In the genomic region with DNA sequence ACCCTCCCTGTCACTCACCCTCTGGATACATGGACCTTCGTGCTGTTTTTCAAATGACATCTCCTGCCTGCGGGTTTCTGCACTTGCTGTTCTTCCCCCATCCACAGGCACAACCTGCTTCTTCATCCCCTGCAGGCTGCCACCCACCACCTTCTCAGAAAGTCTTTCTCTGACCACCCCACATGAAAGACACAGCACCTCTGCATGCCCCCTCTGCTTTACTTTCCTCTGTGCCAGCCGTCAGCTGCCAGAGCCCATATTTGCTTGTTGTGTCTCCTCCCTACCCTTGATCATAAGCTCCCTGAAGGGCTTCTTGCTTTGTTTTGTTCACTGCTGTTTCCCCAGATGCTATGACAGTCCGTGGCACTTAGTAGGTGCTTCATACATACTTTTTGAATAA, we compare ENCODE assay signal across 1 cellular context.
TF ChIP-seq lines count a peak whose summit lies in the region.

No MANE protein-coding gene starts in this region.

TF ChIP-seq in GM23338, 12 proteins besides CTCF, POLR2A, EP300 and RAD21 (continued from another document):
- TF ChIP-seq, protein P1, sequence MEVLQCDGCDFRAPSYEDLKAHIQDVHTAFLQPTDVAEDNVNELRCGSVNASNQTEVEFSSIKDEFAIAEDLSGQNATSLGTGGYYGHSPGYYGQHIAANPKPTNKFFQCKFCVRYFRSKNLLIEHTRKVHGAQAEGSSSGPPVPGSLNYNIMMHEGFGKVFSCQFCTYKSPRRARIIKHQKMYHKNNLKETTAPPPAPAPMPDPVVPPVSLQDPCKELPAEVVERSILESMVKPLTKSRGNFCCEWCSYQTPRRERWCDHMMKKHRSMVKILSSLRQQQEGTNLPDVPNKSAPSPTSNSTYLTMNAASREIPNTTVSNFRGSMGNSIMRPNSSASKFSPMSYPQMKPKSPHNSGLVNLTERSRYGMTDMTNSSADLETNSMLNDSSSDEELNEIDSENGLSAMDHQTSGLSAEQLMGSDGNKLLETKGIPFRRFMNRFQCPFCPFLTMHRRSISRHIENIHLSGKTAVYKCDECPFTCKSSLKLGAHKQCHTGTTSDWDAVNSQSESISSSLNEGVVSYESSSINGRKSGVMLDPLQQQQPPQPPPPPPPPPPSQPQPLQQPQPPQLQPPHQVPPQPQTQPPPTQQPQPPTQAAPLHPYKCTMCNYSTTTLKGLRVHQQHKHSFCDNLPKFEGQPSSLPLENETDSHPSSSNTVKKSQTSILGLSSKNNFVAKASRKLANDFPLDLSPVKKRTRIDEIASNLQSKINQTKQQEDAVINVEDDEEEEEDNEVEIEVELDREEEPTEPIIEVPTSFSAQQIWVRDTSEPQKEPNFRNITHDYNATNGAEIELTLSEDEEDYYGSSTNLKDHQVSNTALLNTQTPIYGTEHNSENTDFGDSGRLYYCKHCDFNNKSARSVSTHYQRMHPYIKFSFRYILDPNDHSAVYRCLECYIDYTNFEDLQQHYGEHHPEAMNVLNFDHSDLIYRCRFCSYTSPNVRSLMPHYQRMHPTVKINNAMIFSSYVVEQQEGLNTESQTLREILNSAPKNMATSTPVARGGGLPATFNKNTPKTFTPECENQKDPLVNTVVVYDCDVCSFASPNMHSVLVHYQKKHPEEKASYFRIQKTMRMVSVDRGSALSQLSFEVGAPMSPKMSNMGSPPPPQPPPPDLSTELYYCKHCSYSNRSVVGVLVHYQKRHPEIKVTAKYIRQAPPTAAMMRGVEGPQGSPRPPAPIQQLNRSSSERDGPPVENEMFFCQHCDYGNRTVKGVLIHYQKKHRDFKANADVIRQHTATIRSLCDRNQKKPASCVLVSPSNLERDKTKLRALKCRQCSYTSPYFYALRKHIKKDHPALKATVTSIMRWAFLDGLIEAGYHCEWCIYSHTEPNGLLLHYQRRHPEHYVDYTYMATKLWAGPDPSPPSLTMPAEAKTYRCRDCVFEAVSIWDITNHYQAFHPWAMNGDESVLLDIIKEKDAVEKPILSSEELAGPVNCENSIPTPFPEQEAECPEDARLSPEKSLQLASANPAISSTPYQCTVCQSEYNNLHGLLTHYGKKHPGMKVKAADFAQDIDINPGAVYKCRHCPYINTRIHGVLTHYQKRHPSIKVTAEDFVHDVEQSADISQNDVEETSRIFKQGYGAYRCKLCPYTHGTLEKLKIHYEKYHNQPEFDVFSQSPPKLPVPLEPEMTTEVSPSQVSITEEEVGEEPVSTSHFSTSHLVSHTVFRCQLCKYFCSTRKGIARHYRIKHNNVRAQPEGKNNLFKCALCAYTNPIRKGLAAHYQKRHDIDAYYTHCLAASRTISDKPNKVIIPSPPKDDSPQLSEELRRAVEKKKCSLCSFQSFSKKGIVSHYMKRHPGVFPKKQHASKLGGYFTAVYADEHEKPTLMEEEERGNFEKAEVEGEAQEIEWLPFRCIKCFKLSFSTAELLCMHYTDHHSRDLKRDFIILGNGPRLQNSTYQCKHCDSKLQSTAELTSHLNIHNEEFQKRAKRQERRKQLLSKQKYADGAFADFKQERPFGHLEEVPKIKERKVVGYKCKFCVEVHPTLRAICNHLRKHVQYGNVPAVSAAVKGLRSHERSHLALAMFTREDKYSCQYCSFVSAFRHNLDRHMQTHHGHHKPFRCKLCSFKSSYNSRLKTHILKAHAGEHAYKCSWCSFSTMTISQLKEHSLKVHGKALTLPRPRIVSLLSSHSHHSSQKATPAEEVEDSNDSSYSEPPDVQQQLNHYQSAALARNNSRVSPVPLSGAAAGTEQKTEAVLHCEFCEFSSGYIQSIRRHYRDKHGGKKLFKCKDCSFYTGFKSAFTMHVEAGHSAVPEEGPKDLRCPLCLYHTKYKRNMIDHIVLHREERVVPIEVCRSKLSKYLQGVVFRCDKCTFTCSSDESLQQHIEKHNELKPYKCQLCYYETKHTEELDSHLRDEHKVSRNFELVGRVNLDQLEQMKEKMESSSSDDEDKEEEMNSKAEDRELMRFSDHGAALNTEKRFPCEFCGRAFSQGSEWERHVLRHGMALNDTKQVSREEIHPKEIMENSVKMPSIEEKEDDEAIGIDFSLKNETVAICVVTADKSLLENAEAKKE (CRISPR knock-in tag; IDR thresholded peaks at IDR 0.05), result no peak
- TF ChIP-seq, protein P2, sequence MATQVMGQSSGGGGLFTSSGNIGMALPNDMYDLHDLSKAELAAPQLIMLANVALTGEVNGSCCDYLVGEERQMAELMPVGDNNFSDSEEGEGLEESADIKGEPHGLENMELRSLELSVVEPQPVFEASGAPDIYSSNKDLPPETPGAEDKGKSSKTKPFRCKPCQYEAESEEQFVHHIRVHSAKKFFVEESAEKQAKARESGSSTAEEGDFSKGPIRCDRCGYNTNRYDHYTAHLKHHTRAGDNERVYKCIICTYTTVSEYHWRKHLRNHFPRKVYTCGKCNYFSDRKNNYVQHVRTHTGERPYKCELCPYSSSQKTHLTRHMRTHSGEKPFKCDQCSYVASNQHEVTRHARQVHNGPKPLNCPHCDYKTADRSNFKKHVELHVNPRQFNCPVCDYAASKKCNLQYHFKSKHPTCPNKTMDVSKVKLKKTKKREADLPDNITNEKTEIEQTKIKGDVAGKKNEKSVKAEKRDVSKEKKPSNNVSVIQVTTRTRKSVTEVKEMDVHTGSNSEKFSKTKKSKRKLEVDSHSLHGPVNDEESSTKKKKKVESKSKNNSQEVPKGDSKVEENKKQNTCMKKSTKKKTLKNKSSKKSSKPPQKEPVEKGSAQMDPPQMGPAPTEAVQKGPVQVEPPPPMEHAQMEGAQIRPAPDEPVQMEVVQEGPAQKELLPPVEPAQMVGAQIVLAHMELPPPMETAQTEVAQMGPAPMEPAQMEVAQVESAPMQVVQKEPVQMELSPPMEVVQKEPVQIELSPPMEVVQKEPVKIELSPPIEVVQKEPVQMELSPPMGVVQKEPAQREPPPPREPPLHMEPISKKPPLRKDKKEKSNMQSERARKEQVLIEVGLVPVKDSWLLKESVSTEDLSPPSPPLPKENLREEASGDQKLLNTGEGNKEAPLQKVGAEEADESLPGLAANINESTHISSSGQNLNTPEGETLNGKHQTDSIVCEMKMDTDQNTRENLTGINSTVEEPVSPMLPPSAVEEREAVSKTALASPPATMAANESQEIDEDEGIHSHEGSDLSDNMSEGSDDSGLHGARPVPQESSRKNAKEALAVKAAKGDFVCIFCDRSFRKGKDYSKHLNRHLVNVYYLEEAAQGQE (IDR thresholded peaks at IDR 0.05; ENCODE audit: unreplicated experiment), result no peak
- TF ChIP-seq ZNF331 (CRISPR knock-in tag; IDR thresholded peaks at IDR 0.05; ENCODE audit: low read depth), result no peak
- no peak for TF ChIP-seq EZH2phosphoT487 (IDR thresholded peaks at IDR 0.05; ENCODE audit: unreplicated experiment)
- no peak for TF ChIP-seq EZH2 (IDR thresholded peaks at IDR 0.05; ENCODE audit: low read depth, unreplicated experiment)
- TF ChIP-seq, protein P3, sequence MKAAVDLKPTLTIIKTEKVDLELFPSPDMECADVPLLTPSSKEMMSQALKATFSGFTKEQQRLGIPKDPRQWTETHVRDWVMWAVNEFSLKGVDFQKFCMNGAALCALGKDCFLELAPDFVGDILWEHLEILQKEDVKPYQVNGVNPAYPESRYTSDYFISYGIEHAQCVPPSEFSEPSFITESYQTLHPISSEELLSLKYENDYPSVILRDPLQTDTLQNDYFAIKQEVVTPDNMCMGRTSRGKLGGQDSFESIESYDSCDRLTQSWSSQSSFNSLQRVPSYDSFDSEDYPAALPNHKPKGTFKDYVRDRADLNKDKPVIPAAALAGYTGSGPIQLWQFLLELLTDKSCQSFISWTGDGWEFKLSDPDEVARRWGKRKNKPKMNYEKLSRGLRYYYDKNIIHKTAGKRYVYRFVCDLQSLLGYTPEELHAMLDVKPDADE (IDR thresholded peaks at IDR 0.05), result no peak
- no peak for TF ChIP-seq POLR2AphosphoS5 (IDR thresholded peaks at IDR 0.05; ENCODE audit: low read depth)
- no peak for TF ChIP-seq NANOG (IDR thresholded peaks at IDR 0.05; ENCODE audit: borderline replicate concordance)
- no peak for TF ChIP-seq JUNB (IDR thresholded peaks at IDR 0.05; ENCODE audit: unreplicated experiment)
- TF ChIP-seq ZNF114 (CRISPR knock-in tag; IDR thresholded peaks at IDR 0.05), result no peak
TF ChIP-seq in GM23338: peak in this region for 0.
